Comparison of ENCODE assay signal across 1 cellular context in genomic region chr7:140067052-140067451, GRCh38.
TF ChIP-seq lines count a peak whose summit lies in the region.

No MANE protein-coding gene starts in this region.

TF ChIP-seq in K562, 482 proteins besides CTCF, POLR2A, EP300 and RAD21 (continued from another document):
- TF ChIP-seq ZBTB11 (CRISPR knock-in tag; IDR thresholded peaks at IDR 0.05) (no peak), SETDB1 (IDR thresholded peaks at IDR 0.05; ENCODE audit: low read length) (no peak), ARHGAP35 (IDR thresholded peaks at IDR 0.05; ENCODE audit: partially characterized antibody) (no peak), ZFP1 (CRISPR knock-in tag; IDR thresholded peaks at IDR 0.05) (peak; percentile 92), DLX4 (CRISPR knock-in tag; IDR thresholded peaks at IDR 0.05) (no peak)
